Comparison of ENCODE assay signal across 8 cellular contexts in the genomic region with DNA sequence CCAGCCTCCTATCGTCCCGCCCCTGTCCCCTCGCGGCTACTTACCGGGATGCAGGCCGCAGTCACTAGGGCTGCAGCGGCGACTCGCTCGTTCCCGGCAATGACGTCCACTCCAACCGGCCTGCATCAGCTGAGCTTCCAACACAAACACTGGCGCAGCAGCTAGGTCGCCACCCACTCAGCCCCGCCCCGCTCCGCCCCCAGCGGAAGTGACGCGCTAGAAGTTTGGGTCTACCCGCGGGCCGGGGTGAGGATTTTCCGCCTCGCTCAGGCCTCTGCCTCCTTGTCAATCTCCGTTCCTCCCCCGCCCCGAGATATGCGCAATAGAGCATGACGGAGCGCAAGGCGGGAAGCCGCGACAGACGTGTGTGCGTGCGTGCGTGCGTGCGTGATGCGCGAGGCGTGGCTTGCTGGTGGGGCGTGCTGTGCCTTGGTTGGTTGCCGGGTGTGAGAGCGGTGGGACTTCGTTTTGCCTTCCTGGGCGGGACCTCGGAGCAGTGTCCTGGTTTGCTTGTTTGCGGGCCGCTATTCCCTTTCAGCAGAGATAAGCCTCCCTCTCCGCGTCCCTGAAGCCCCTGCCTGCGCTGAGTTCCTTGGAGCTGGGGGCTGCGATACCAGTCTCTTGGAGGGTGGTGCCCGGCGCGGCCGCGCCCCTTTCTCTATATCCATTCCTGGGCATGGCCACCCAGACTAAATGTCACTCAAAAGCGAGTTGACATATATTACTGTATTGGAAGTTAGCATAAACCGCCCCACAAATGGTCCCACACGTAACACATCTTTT. TPM values are rescaled to one million over a fixed set of nuclear protein-coding genes. Genes with fewer than 3 reads are reported as not detected.
A peak's percentile ranks its signal among the peaks of the same experiment; 100 is the strongest.
DNase-seq lines count a peak whose midpoint lies in the region; ATAC-seq and TF ChIP-seq lines count a peak whose summit lies in the region.

A gene with protein sequence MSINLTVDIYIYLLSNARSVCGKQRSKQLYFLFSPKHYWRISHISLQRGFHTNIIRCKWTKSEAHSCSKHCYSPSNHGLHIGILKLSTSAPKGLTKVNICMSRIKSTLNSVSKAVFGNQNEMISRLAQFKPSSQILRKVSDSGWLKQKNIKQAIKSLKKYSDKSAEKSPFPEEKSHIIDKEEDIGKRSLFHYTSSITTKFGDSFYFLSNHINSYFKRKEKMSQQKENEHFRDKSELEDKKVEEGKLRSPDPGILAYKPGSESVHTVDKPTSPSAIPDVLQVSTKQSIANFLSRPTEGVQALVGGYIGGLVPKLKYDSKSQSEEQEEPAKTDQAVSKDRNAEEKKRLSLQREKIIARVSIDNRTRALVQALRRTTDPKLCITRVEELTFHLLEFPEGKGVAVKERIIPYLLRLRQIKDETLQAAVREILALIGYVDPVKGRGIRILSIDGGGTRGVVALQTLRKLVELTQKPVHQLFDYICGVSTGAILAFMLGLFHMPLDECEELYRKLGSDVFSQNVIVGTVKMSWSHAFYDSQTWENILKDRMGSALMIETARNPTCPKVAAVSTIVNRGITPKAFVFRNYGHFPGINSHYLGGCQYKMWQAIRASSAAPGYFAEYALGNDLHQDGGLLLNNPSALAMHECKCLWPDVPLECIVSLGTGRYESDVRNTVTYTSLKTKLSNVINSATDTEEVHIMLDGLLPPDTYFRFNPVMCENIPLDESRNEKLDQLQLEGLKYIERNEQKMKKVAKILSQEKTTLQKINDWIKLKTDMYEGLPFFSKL (minus strand): TSS at position 151 of the 783 bp plus-strand sequence. CDS start 10,644 bp downstream, outside the sequence.

- H3K4me1 ChIP-seq in SK-N-SH (ENCODE audit: control insufficient read depth in 1 of 2, insufficient read depth in 2 of 2, low read depth in 1 of 2, low read length in 1 of 2) (peaks cover 14 to 24% of the 10 kb centered on the region in 2 experiments; a peak in 3 of 4 replicates), gastroesophageal sphincter (peaks cover 10 to 45% (median 19%) of the 10 kb centered on the region in 3 donors), neutrophil (ENCODE audit: control insufficient read depth in 1 of 2, insufficient read depth in 1 of 2, low read depth in 1 of 2, low read length in 1 of 2) (peaks cover 15 to 19% of the 10 kb centered on the region in 2 experiments)

- TF ChIP-seq POLR2A in gastroesophageal sphincter (IDR thresholded peaks at IDR 0.05): peak; percentile 87 to 91

- no peaks in the 10 kb centered on the region for H3K9me3 ChIP-seq in SK-N-SH
- H3K9me3 ChIP-seq in gastroesophageal sphincter: no peaks in the 10 kb centered on the region
- H3K9me3 ChIP-seq in neutrophil: no peaks in the 10 kb centered on the region

- DNase-seq in GM04504 (ENCODE audit: low read depth): peak; percentile 99
- peak; percentile 96 for DNase-seq in NCI-H1048 (lab: John Stamatoyannopoulos, UW)
- DNase-seq in SK-N-SH: peak; percentile 97
- DNase-seq in activated naive CD4-positive, alpha-beta T cell treated with anti-CD3 and anti-CD28 coated beads, Interleukin-2, amount 50 U/mL, for 16 hours: peak; percentile 100
- peak; percentile 93 to 100 (median 100) for DNase-seq in substantia nigra (lab: John Stamatoyannopoulos, UW)

- ATAC-seq in HG02571 (IDR thresholded peaks at IDR 0.05; ENCODE audit: unreplicated experiment) (peak; percentile 93), gastroesophageal sphincter (peak; percentile 95)

- no peaks in the 10 kb centered on the region for H3K9me2 ChIP-seq in SK-N-SH

- TF ChIP-seq EP300 in SK-N-SH (IDR thresholded peaks at IDR 0.05; ENCODE audit: borderline replicate concordance in 1 of 2, low read depth in 1 of 2, low read length in 1 of 2) (peak in 1 of 2 experiments; percentile 31; a peak in 1 of 4 replicates), gastroesophageal sphincter (IDR thresholded peaks at IDR 0.05) (peak; percentile 85)

- TF ChIP-seq CTCF in SK-N-SH (IDR thresholded peaks at IDR 0.05): no peak
- peak in 1 of 4 experiments; percentile 31 for TF ChIP-seq CTCF in gastroesophageal sphincter (IDR thresholded peaks at IDR 0.05)
- TF ChIP-seq CTCF in neutrophil (IDR thresholded peaks at IDR 0.05): peak; percentile 74

- POLR2A ChIA-PET in SK-N-SH (lab: Yijun Ruan, JAX): interaction anchor here (0.6 to 3.3 kb wide), 8 partner anchors 9 to 70 kb away, joined by 3 to 34 read pairs (median 4); partner anchors contain the start of genes DNAJB9, NRCAM and THAP5

- H3K4me3 ChIP-seq in SK-N-SH (ENCODE audit: low read depth in 2 of 2, low read length in 1 of 2): peak within 1 kb of the TSS; percentile 83 to 89
- peak within 1 kb of the TSS; percentile 71 to 77 for H3K4me3 ChIP-seq in gastroesophageal sphincter
- peak within 1 kb of the TSS; percentile 71 to 96 for H3K4me3 ChIP-seq in neutrophil (ENCODE audit: low read depth in 1 of 2, low read length in 1 of 2)

- peaks cover 8% of the 10 kb centered on the region for H3F3A ChIP-seq in SK-N-SH (replicated peaks; ENCODE audit: insufficient read depth)

- H3K27ac ChIP-seq in SK-N-SH (ENCODE audit: low read depth in 2 of 2, low read length in 1 of 2) (peak within 1 kb of the TSS; percentile 94), gastroesophageal sphincter (peak within 1 kb of the TSS; percentile 94 to 99 (median 98)), neutrophil (peak within 1 kb of the TSS; percentile 97), substantia nigra (ENCODE audit: low read depth, low read length, poor library complexity, severe bottlenecking) (peak within 1 kb of the TSS; percentile 91)

- under 1% methylated on average over 49 of the region's 64 CpGs for WGBS in SK-N-SH (ENCODE audit: low lambda C conversion rate)
- WGBS in gastroesophageal sphincter (ENCODE audit: low coverage in 1 of 2), 2 donors: 0% methylated on average over 1 to 15 of the region's 64 CpGs

- H3K79me2 ChIP-seq in SK-N-SH (ENCODE audit: insufficient read depth): peaks cover 42% of the 10 kb centered on the region

- H3K27me3 ChIP-seq in SK-N-SH (ENCODE audit: insufficient read depth): no peaks in the 10 kb centered on the region
- H3K27me3 ChIP-seq in gastroesophageal sphincter: no peaks in the 10 kb centered on the region
- no peaks in the 10 kb centered on the region for H3K27me3 ChIP-seq in neutrophil

- H4K20me1 ChIP-seq in SK-N-SH (ENCODE audit: insufficient read depth): no peaks in the 10 kb centered on the region; the same call in 1 of the 2 replicates

- H3K9ac ChIP-seq in SK-N-SH: peak within 1 kb of the TSS; percentile 75

- peaks cover 1 to 6% of the 10 kb centered on the region in 2 experiments for H3K36me3 ChIP-seq in SK-N-SH (replicated peaks in 1 of 2; ENCODE audit: control insufficient read depth in 1 of 2, insufficient read depth in 2 of 2, low read length in 1 of 2)
- no peaks in the 10 kb centered on the region for H3K36me3 ChIP-seq in gastroesophageal sphincter
- no peaks in the 10 kb centered on the region for H3K36me3 ChIP-seq in neutrophil

- H3K4me2 ChIP-seq in SK-N-SH: peak within 1 kb of the TSS; percentile 84

- peak within 1 kb of the TSS; percentile 87 for H2AFZ ChIP-seq in SK-N-SH (ENCODE audit: low read depth)

- TF ChIP-seq RAD21 in SK-N-SH (IDR thresholded peaks at IDR 0.05; ENCODE audit: low read length): 0 out of 2 replicates have a peak, but pooled peaks have one; percentile 13

- CTCF ChIA-PET in SK-N-SH (lab: Yijun Ruan, JAX): interaction anchor here (0.6 to 2.8 kb wide), 3 partner anchors 9 to 74 kb away, joined by 4 to 13 read pairs (median 9); no protein-coding TSS in a partner anchor

TF ChIP-seq in SK-N-SH, 30 proteins besides CTCF, POLR2A, EP300 and RAD21 (continues in another document):
- TF ChIP-seq USF1 (IDR thresholded peaks at IDR 0.05; ENCODE audit: borderline replicate concordance, low read depth): peak; percentile 47; the same call in 1 of the 2 replicates
- TF ChIP-seq TEAD4 (IDR thresholded peaks at IDR 0.05; ENCODE audit: borderline replicate concordance, insufficient read depth): no peak
- TF ChIP-seq MAX (IDR thresholded peaks at IDR 0.05; ENCODE audit: low read depth): peak; percentile 85
- TF ChIP-seq TCF12 (IDR thresholded peaks at IDR 0.05): no peak
- no peak for TF ChIP-seq RXRA (IDR thresholded peaks at IDR 0.05; ENCODE audit: borderline replicate concordance, low read depth)
- TF ChIP-seq CHD2 (IDR thresholded peaks at IDR 0.05; ENCODE audit: low read length, partially characterized antibody): no peak

RNA-seq across cellular contexts. Expression of the gene that starts here (rescaled TPM):
- 7.2 and 9.8 TPM in 2 replicates for polyA plus RNA-seq in SK-N-SH (2012; rRNA removed)
- polyA plus RNA-seq in SK-N-SH (2012; cell fraction: cytosol; rRNA removed): 12.4 and 16.1 TPM in 2 replicates
- polyA plus RNA-seq in SK-N-SH (2012; cell fraction: nucleus; rRNA removed): 3.2 and 7.4 TPM in 2 replicates
- total RNA-seq in gastroesophageal sphincter: 10 to 100 TPM; 28.3 to 52.1 (median 44.9) TPM

Comparison
In these comparisons a context has a peak if more than half of its experiments do, and no peak if none do; other contexts are left out.
1. Peak in every context shown above with its lines: DNase-seq, ATAC-seq, H3K4me3 ChIP-seq and H3K27ac ChIP-seq.